ENCODE assay signal across 20 cellular contexts in genomic region chr21:24118738-24119470, GRCh38.
A peak's percentile ranks its signal among the peaks of the same experiment; 100 is the strongest.
DNase-seq lines count a peak whose midpoint lies in the region; ATAC-seq and TF ChIP-seq lines count a peak whose summit lies in the region.
"Had no signal": no experiment of that assay in that cellular context is flagged by ENCODE, and none has a peak within 500 bp of the region (broad histone marks: within the 10 kb centered on the region; RNA-seq: fewer than 3 reads in every experiment).

No MANE protein-coding gene starts in this region.

- H3K4me3 ChIP-seq in SK-N-SH (ENCODE audit: low read depth in 2 of 2, low read length in 1 of 2) (0 out of 4 replicates have a peak overlapping the region, but pooled peaks of 1 of the 2 experiments have one; percentile 8), choroid plexus epithelial cell (ENCODE audit: low read depth, low read length) (no peak overlapping the region), skeletal muscle cell (ENCODE audit: low read depth, low read length) (no peak overlapping the region), psoas muscle (no peak overlapping the region), left lung (no peak overlapping the region)

- H3K9me2 ChIP-seq in SK-N-SH = no peaks in the 10 kb centered on the region; the same call in 1 of the 2 replicates

- no peak for TF ChIP-seq CTCF in SK-N-SH (IDR thresholded peaks at IDR 0.05)
- TF ChIP-seq CTCF in choroid plexus epithelial cell (conservative IDR thresholded peaks at IDR 0.05; ENCODE audit: low read depth, low read length) = no peak
- no peak for TF ChIP-seq CTCF in psoas muscle (IDR thresholded peaks at IDR 0.05)
- no peak for TF ChIP-seq CTCF in left lung (IDR thresholded peaks at IDR 0.05)

- peaks cover 0 to 4% of the 10 kb centered on the region in 2 experiments; a peak in 2 of 4 replicates for H3K4me1 ChIP-seq in SK-N-SH (ENCODE audit: control insufficient read depth in 1 of 2, insufficient read depth in 2 of 2, low read depth in 1 of 2, low read length in 1 of 2)
- no peaks in the 10 kb centered on the region for H3K4me1 ChIP-seq in psoas muscle
- H3K4me1 ChIP-seq in left lung = no peaks in the 10 kb centered on the region

- peak overlapping the region; percentile 11; the same call in 1 of the 2 replicates for H3K9ac ChIP-seq in SK-N-SH
- H3K9ac ChIP-seq: KMS-11 had no signal

- H3K27ac ChIP-seq in SK-N-SH (ENCODE audit: low read depth in 2 of 2, low read length in 1 of 2) (peak overlapping the region; percentile 18 to 64; a peak in 3 of 4 replicates), psoas muscle (no peak overlapping the region), left lung (no peak overlapping the region)
- H3K27ac ChIP-seq: KMS-11 had no signal

- ATAC-seq in psoas muscle = no peak
- no peak for ATAC-seq in left lung
- ATAC-seq: HepG2 had no signal

- intact Hi-C loops in psoas muscle (cut with DNase I) = no loop called here
- intact Hi-C loops in left lung (cut with DNase I) = no loop called here

- H3K4me2 ChIP-seq in SK-N-SH = peak overlapping the region; percentile 39
- H3K4me2 ChIP-seq: KMS-11 had no signal

- H3K27me3 ChIP-seq in SK-N-SH (ENCODE audit: insufficient read depth) (no peaks in the 10 kb centered on the region), psoas muscle (ENCODE audit: insufficient read depth in 3 of 3, low read length in 2 of 3) (no peaks in the 10 kb centered on the region), left lung (no peaks in the 10 kb centered on the region)

- no peaks in the 10 kb centered on the region for H3K9me3 ChIP-seq in SK-N-SH
- no peaks in the 10 kb centered on the region for H3K9me3 ChIP-seq in psoas muscle
- no peaks in the 10 kb centered on the region for H3K9me3 ChIP-seq in left lung

- 28% methylated on average over 5 of the region's 5 CpGs for WGBS in SK-N-SH (ENCODE audit: low lambda C conversion rate)
- WGBS in psoas muscle, 3 donors = 60 to 71% (median 68%) methylated on average over 5 of the region's 5 CpGs

- H3K79me2 ChIP-seq in SK-N-SH (ENCODE audit: insufficient read depth) = no peaks in the 10 kb centered on the region

- no peak for TF ChIP-seq RAD21 in SK-N-SH (IDR thresholded peaks at IDR 0.05; ENCODE audit: low read length)

- DNase-seq in HS-5 (ENCODE audit: low read depth) (peak; percentile 16), SK-N-SH (no peak), choroid plexus epithelial cell (ENCODE audit: low read depth) (peak; percentile 1), skeletal muscle cell (ENCODE audit: low read depth) (peak; percentile 1), psoas muscle (no peak), T-helper 2 cell (no peak), left lung (no peak), RPMI8226 (no peak)
- DNase-seq: ACHN; Calu3; CD4-positive, alpha-beta memory T cell; DMS53; HCEC 1CT; NCI-H1092; NCI-H146; NCI-H2227 treated with DMSO at 0.1 percent for 48 hours; NCI-H526; SHP77 treated with DMSO at 0.1 percent for 48 hours had no signal

- no peaks in the 10 kb centered on the region for H3K36me3 ChIP-seq in SK-N-SH (replicated peaks in 1 of 2; ENCODE audit: control insufficient read depth in 1 of 2, insufficient read depth in 2 of 2, low read length in 1 of 2)
- no peaks in the 10 kb centered on the region for H3K36me3 ChIP-seq in psoas muscle (ENCODE audit: insufficient read depth in 1 of 2, low read depth in 1 of 2)
- no peaks in the 10 kb centered on the region for H3K36me3 ChIP-seq in left lung

- no peaks in the 10 kb centered on the region for H4K20me1 ChIP-seq in SK-N-SH (ENCODE audit: insufficient read depth)

- 0 out of 4 replicates have a peak, but pooled peaks of 1 of the 2 experiments have one; percentile 39 for TF ChIP-seq EP300 in SK-N-SH (IDR thresholded peaks at IDR 0.05; ENCODE audit: borderline replicate concordance in 1 of 2, low read depth in 1 of 2, low read length in 1 of 2)

- POLR2A ChIA-PET in SK-N-SH (lab: Yijun Ruan, JAX) = no interaction called here

- H2AFZ ChIP-seq in SK-N-SH (ENCODE audit: low read depth) = peak overlapping the region; percentile 58

- H3F3A ChIP-seq in SK-N-SH (replicated peaks; ENCODE audit: insufficient read depth) = peaks cover 29% of the 10 kb centered on the region

- CTCF ChIA-PET in SK-N-SH (lab: Yijun Ruan, JAX) = no interaction called here

TF ChIP-seq in SK-N-SH, 30 proteins besides CTCF, POLR2A, EP300 and RAD21:
- TF ChIP-seq SMC3 (IDR thresholded peaks at IDR 0.05; ENCODE audit: low read depth, low read length) = no peak
- TF ChIP-seq FOSL2 (IDR thresholded peaks at IDR 0.05; ENCODE audit: borderline replicate concordance, low read depth) = peak; percentile 31; the same call in 1 of the 2 replicates
- TF ChIP-seq PBX3 (IDR thresholded peaks at IDR 0.05) = peak; percentile 52
- peak; percentile 17; the same call in 1 of the 2 replicates for TF ChIP-seq TCF12 (IDR thresholded peaks at IDR 0.05)
- TF ChIP-seq JUND (IDR thresholded peaks at IDR 0.05) = peak; percentile 25; the same call in 1 of the 2 replicates
- TF ChIP-seq TEAD4 (IDR thresholded peaks at IDR 0.05; ENCODE audit: borderline replicate concordance, insufficient read depth) = peak; percentile 38; the same call in 1 of the 2 replicates
- no peak for TF ChIP-seq RFX5 (IDR thresholded peaks at IDR 0.05; ENCODE audit: low read length)
- TF ChIP-seq YY1 (IDR thresholded peaks at IDR 0.05; ENCODE audit: low read depth) = no peak
- 0 out of 2 replicates have a peak, but pooled peaks have one; percentile 12 for TF ChIP-seq MAX (IDR thresholded peaks at IDR 0.05; ENCODE audit: low read depth)
TF ChIP-seq in SK-N-SH: peak in this region for 6.

Comparison
In these comparisons a context has a peak if more than half of its experiments do, and no peak if none do; other contexts are left out.
1. DNase-seq: peak in HS-5 (single experiment), choroid plexus epithelial cell (single experiment) and skeletal muscle cell (single experiment); none in SK-N-SH (single experiment), psoas muscle (0 of 2), T-helper 2 cell (0 of 5), left lung (0 of 2) and RPMI8226 (single experiment).
2. H3K27ac ChIP-seq: peak in SK-N-SH (2 of 2); none in psoas muscle (single experiment) and left lung (0 of 2).